Comparison of ENCODE assay signal across 9 cellular contexts in genomic region chr6:17280552-17281090, GRCh38. TPM values are rescaled to one million over a fixed set of nuclear protein-coding genes. Genes with fewer than 3 reads are reported as not detected.
DNase-seq lines count a peak whose midpoint lies in the region; ATAC-seq and TF ChIP-seq lines count a peak whose summit lies in the region.
"Had no signal": no experiment of that assay in that cellular context is flagged by ENCODE, and none has a peak within 500 bp of the region (broad histone marks: within the 10 kb centered on the region; RNA-seq: fewer than 3 reads in every experiment).

No MANE protein-coding gene starts in this region.

- no peak for TF ChIP-seq CTCF in lung (IDR thresholded peaks at IDR 0.05; ENCODE audit: control extremely low read depth, extremely low read depth)
- peak in 2 of 6 experiments; percentile 8 to 16 for TF ChIP-seq CTCF in thyroid gland (IDR thresholded peaks at IDR 0.05)

- peak overlapping the region in 3 of 7 donors; percentile 13 to 71 (median 59) for H3K4me3 Mint-ChIP-seq in CD8-positive, alpha-beta memory T cell

- intact Hi-C loops in thyroid gland (cut with DNase I), result loop anchor here (10.0 kb wide), 1 partner anchor 114 kb away; the partner anchor contains the start of gene CAP2

- 4 to 7% methylated on average over 40 to 55 of the region's 55 CpGs for WGBS in lung, 2 donors
- 8 to 22% methylated on average over 14 to 16 of the region's 55 CpGs for whole genome bisulfite sequencing in thyroid gland, 2 donors

- no peak for TF ChIP-seq POLR2A in thyroid gland (IDR thresholded peaks at IDR 0.05)

- no peak for ATAC-seq in lung (ENCODE audit: insufficient read depth, low FRiP score)
- no peak for ATAC-seq in GM19455 (IDR thresholded peaks at IDR 0.05; ENCODE audit: unreplicated experiment)

- H3K4me1 ChIP-seq in duodenal mucosa (ENCODE audit: control insufficient read depth in 1 of 2, insufficient read depth in 2 of 2, low read length in 2 of 2), result peaks cover 0 to 5% of the 10 kb centered on the region in 2 donors
- H3K4me1 ChIP-seq in lung (ENCODE audit: control insufficient read depth in 2 of 2, insufficient read depth in 2 of 2, low read length in 2 of 2), result peaks cover 0 to 6% of the 10 kb centered on the region in 2 donors
- peaks cover 0 to 5% of the 10 kb centered on the region in 2 donors for H3K4me1 ChIP-seq in thyroid gland
- H3K4me1 ChIP-seq in CD8-positive, alpha-beta memory T cell (ENCODE audit: insufficient read depth, low read length), result no peaks in the 10 kb centered on the region

- peaks cover 9 to 19% (median 12%) of the 10 kb centered on the region in 3 donors for H3K4me1 Mint-ChIP-seq in CD8-positive, alpha-beta memory T cell

- peaks cover 0 to 5% (median 0%) of the 10 kb centered on the region in 5 donors for H3K9me3 Mint-ChIP-seq in CD8-positive, alpha-beta memory T cell

- no peak overlapping the region for H3K27ac ChIP-seq in duodenal mucosa (ENCODE audit: low read depth, low read length)
- H3K27ac ChIP-seq in lung (ENCODE audit: low read depth in 1 of 2, low read length in 1 of 2), result peak overlapping the region in 1 of 2 donors; percentile 97
- H3K27ac ChIP-seq in thyroid gland, result peak overlapping the region in 2 of 3 donors; percentile 54 to 55
- no peak overlapping the region for H3K27ac ChIP-seq in CD8-positive, alpha-beta memory T cell (ENCODE audit: low read depth, low read length)

- POLR2A ChIA-PET in CD8-positive, alpha-beta memory T cell (lab: Charles Lee), result no interaction called here

- peak; percentile 21 for DNase-seq in activated CD4-positive, alpha-beta T cell treated with anti-CD3 and anti-CD28 coated beads for 48 hours
- no peak for DNase-seq in activated CD4-positive, alpha-beta T cell treated with anti-CD3 and anti-CD28 coated beads, Interleukin-2, amount 50 U/mL, for 1 hour
- DNase-seq in lung (ENCODE audit: low spot score), result peak; percentile 30
- DNase-seq in thyroid gland, result peak; percentile 48 to 59
- no peak for DNase-seq in CD8-positive, alpha-beta memory T cell
- no peak for DNase-seq in NCI-H1417 treated with DMSO at 0.1 percent for 48 hours (lab: John Stamatoyannopoulos, UW)
- DNase-seq: DND-41 had no signal

- H3K4me3 ChIP-seq in duodenal mucosa (ENCODE audit: low read depth in 1 of 2, low read length in 2 of 2) (peak overlapping the region; percentile 36 to 56), lung (peak overlapping the region; percentile 3), thyroid gland (replicated peaks in 1 of 3) (peak overlapping the region; percentile 28 to 65 (median 35))
- no peak overlapping the region for H3K4me3 ChIP-seq in CD8-positive, alpha-beta memory T cell (ENCODE audit: low read length)

- H3K36me3 ChIP-seq in duodenal mucosa (ENCODE audit: control insufficient read depth in 1 of 2, insufficient read depth in 2 of 2, low read length in 2 of 2) (no peaks in the 10 kb centered on the region), lung (ENCODE audit: control insufficient read depth in 2 of 2, insufficient read depth in 2 of 2, low read length in 2 of 2) (no peaks in the 10 kb centered on the region), thyroid gland (no peaks in the 10 kb centered on the region)
- H3K36me3 ChIP-seq in CD8-positive, alpha-beta memory T cell (ENCODE audit: insufficient read depth, low read length), result no peaks in the 10 kb centered on the region

- no peak overlapping the region for H3K27ac Mint-ChIP-seq in CD8-positive, alpha-beta memory T cell

- H3K36me3 Mint-ChIP-seq in CD8-positive, alpha-beta memory T cell, result peaks cover 0 to 7% (median 0%) of the 10 kb centered on the region in 3 donors

- H3K27me3 ChIP-seq in duodenal mucosa (ENCODE audit: control insufficient read depth in 1 of 2, insufficient read depth in 2 of 2, low read length in 2 of 2) (peaks cover 24 to 28% of the 10 kb centered on the region in 2 donors), lung (ENCODE audit: control insufficient read depth, insufficient read depth) (no peaks in the 10 kb centered on the region), thyroid gland (no peaks in the 10 kb centered on the region)
- peaks cover 10% of the 10 kb centered on the region for H3K27me3 ChIP-seq in CD8-positive, alpha-beta memory T cell (ENCODE audit: insufficient read depth, low read length, poor library complexity, severe bottlenecking)

- H3K9me3 ChIP-seq in duodenal mucosa (ENCODE audit: control insufficient read depth in 1 of 2, low read length in 2 of 2) (no peaks in the 10 kb centered on the region), lung (ENCODE audit: control insufficient read depth in 2 of 2, insufficient read depth in 1 of 2, low read length in 1 of 2) (no peaks in the 10 kb centered on the region), thyroid gland (no peaks in the 10 kb centered on the region)
- H3K9me3 ChIP-seq in CD8-positive, alpha-beta memory T cell (ENCODE audit: low read length), result no peaks in the 10 kb centered on the region

- CTCF ChIA-PET in CD8-positive, alpha-beta memory T cell (lab: Charles Lee), result no interaction called here

- H3K27me3 Mint-ChIP-seq in CD8-positive, alpha-beta memory T cell, result peaks cover 48 to 79% of the 10 kb centered on the region in 2 donors

- H3K9ac ChIP-seq in duodenal mucosa (ENCODE audit: low read depth in 1 of 2, low read length in 2 of 2), result no peak overlapping the region

RNA-seq across cellular contexts. Expression of gene RBM24, which starts 0.5 kb away (rescaled TPM):
- 1 to 10 TPM; 1.9 to 3.0 TPM for total RNA-seq in lung
- 1 to 10 TPM; 1.1 to 1.7 TPM for polyA plus RNA-seq in lung
- total RNA-seq in thyroid gland, result 1 to 10 TPM in 2 of 4 donors, under 1 TPM in 2; 0.45 to 5.3 (median 1.6) TPM
- total RNA-seq in CD8-positive, alpha-beta memory T cell, result not detected
- polyA plus RNA-seq in CD8-positive, alpha-beta memory T cell, result 0.74 TPM

Comparison
In these comparisons a context has a peak if more than half of its experiments do, and no peak if none do; other contexts are left out.
1. DNase-seq: peak in activated CD4-positive, alpha-beta T cell treated with anti-CD3 and anti-CD28 coated beads for 48 hours (single experiment), lung (single experiment) and thyroid gland (2 of 2); none in activated CD4-positive, alpha-beta T cell treated with anti-CD3 and anti-CD28 coated beads, Interleukin-2, amount 50 U/mL, for 1 hour (single experiment), CD8-positive, alpha-beta memory T cell (0 of 5) and NCI-H1417 treated with DMSO at 0.1 percent for 48 hours (single experiment).
2. H3K27ac ChIP-seq: peak in thyroid gland (2 of 3); none in duodenal mucosa (single experiment) and CD8-positive, alpha-beta memory T cell (single experiment).